ENCODE assay signal across 26 cellular contexts in the genomic region with DNA sequence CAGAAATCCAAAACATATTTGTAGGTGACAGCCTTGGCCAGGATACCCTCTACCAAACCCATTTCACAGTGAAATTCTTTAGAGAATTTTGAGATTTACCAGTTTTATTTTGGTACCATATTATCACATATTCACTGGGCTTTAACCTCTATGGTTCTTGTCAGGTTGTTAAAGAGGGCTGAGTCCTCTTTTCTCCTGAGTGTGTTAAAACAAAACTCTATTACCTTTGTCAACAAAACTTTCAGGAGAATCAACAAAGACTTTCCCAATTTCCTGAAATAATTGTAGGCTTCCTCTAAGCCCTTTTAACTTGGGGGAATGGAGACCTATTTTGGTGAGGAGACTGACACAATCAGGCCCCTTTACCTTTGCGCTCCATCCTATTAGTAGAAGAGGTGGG.
"Had no signal": no experiment of that assay in that cellular context is flagged by ENCODE, and none has a peak within 500 bp of the region (broad histone marks: within the 10 kb centered on the region; RNA-seq: fewer than 3 reads in every experiment).

No MANE protein-coding gene starts in this region.

- FAIRE-seq: endometrium, islet of Langerhans, keratinocyte had no signal

- H3K27ac Mint-ChIP-seq: dendritic cell treated with granulocyte-macrophage colony-stimulating factor and Interleukin-4, amounts not matched to agents 40 ng/mL and 50 ng/mL, for 4 days; effector memory CD8-positive, alpha-beta T cell; endodermal cell; mesothelial cell of epicardium; naive B cell had no signal

- H3K9me3 Mint-ChIP-seq: dendritic cell treated with granulocyte-macrophage colony-stimulating factor and Interleukin-4, amounts not matched to agents 40 ng/mL and 50 ng/mL, for 4 days; effector memory CD8-positive, alpha-beta T cell; endodermal cell; mesothelial cell of epicardium had no signal

- H3K4me1 ChIP-seq: colonic mucosa, esophagus squamous epithelium, gastrocnemius medialis, heart right ventricle, lower lobe of right lung had no signal

- H3K9me3 ChIP-seq: colonic mucosa, esophagus squamous epithelium, gastrocnemius medialis, heart right ventricle, lower lobe of right lung, mucosa of descending colon had no signal

- H3K27me3 Mint-ChIP-seq: dendritic cell treated with granulocyte-macrophage colony-stimulating factor and Interleukin-4, amounts not matched to agents 40 ng/mL and 50 ng/mL, for 4 days; effector memory CD8-positive, alpha-beta T cell had no signal

- DNase-seq: colonic mucosa; cortex of kidney; effector CD8-positive, alpha-beta T cell; effector memory CD8-positive, alpha-beta T cell; endodermal cell; erythroblast; esophagus squamous epithelium; foreskin fibroblast; foreskin melanocyte; gastrocnemius medialis; glutamatergic neuron; head of caudate nucleus; heart right ventricle; hippocampal formation; left cardiac atrium; lower lobe of right lung; mesenchymal stem cell; mucosa of descending colon; naive B cell had no signal

- ATAC-seq: effector memory CD8-positive, alpha-beta T cell; esophagus mucosa; gastrocnemius medialis; heart right ventricle; left cardiac atrium; mucosa of descending colon had no signal

- H3K27me3 ChIP-seq: colonic mucosa, esophagus squamous epithelium, gastrocnemius medialis, heart right ventricle had no signal

- H3K27ac ChIP-seq: colonic mucosa, epithelial cell of prostate, esophagus squamous epithelium, gastrocnemius medialis, heart right ventricle, lower lobe of right lung had no signal

- H3K4me3 ChIP-seq: colonic mucosa, esophagus squamous epithelium, gastrocnemius medialis, heart right ventricle, lower lobe of right lung, mucosa of descending colon had no signal

- H3K4me1 Mint-ChIP-seq: endodermal cell, mesothelial cell of epicardium had no signal

- H3K36me3 ChIP-seq: colonic mucosa, esophagus squamous epithelium, gastrocnemius medialis, heart right ventricle, lower lobe of right lung had no signal

- H3K4me3 Mint-ChIP-seq: dendritic cell treated with granulocyte-macrophage colony-stimulating factor and Interleukin-4, amounts not matched to agents 40 ng/mL and 50 ng/mL, for 4 days; effector memory CD8-positive, alpha-beta T cell; endodermal cell; mesothelial cell of epicardium; naive B cell had no signal

- H3K36me3 Mint-ChIP-seq: mesothelial cell of epicardium, naive B cell had no signal
